Comparison of ENCODE assay signal across 1 cellular context in genomic region chr16:20453633-20454032, GRCh38.
TF ChIP-seq lines count a peak whose summit lies in the region.
"Not testable (repeated sequence)": the region's sequence is repeated elsewhere in the genome, so short reads cannot be mapped to it uniquely, and the experiment has no call there.

No MANE protein-coding gene starts in this region.

TF ChIP-seq in HepG2, 621 proteins besides CTCF, POLR2A, EP300 and RAD21 (continued from another document):
- peak; percentile 68; the same call in 1 of the 2 replicates for TF ChIP-seq THRA (CRISPR knock-in tag; IDR thresholded peaks at IDR 0.05; ENCODE audit: borderline replicate concordance)
- not testable (repeated sequence) for TF ChIP-seq SOX13 (IDR thresholded peaks at IDR 0.05)
- TF ChIP-seq SOX13 (CRISPR knock-in tag; conservative IDR thresholded peaks at IDR 0.05 in 1 of 2, IDR thresholded peaks at IDR 0.05 in 1 of 2) = peak in 1 of 2 experiments; percentile 25; a peak in 1 of 4 replicates
